Comparison of ENCODE assay signal across 21 cellular contexts in the genomic region with DNA sequence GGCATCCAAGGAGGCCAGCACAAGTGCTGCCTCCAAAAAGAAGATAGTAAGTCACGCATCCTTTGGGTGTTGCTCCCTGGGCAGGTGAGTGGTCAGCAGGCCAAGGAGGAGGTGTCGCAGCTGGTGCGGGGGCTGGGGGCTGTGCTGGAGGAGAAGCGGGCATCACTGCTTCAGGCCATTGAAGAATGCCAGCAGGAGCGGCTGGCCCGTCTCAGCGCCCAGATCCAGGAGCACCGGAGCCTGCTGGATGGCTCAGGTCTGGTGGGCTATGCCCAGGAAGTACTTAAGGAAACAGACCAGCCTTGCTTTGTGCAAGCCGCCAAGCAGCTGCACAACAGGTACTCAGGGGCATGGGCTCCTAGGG. TPM values are rescaled to one million over a fixed set of nuclear protein-coding genes. Genes with fewer than 3 reads are reported as not detected.
DNase-seq lines count a peak whose midpoint lies in the region; ATAC-seq and TF ChIP-seq lines count a peak whose summit lies in the region.
"Had no signal": no experiment of that assay in that cellular context is flagged by ENCODE, and none has a peak within 500 bp of the region (broad histone marks: within the 10 kb centered on the region; RNA-seq: fewer than 3 reads in every experiment).

No MANE protein-coding gene starts in this region.

- H3K4me3 Mint-ChIP-seq in activated T-cell treated with anti-CD3 and anti-CD28 coated beads, Interleukin-2, amount 50 U/mL, for 72 hours = no peak overlapping the region
- H3K4me3 Mint-ChIP-seq in endothelial cell (ENCODE audit: unreplicated experiment) (peak overlapping the region; percentile 25), natural killer cell (no peak overlapping the region)
- H3K4me3 Mint-ChIP-seq: memory B cell; naive thymus-derived CD8-positive, alpha-beta T cell; T-cell had no signal

- H3K4me2 ChIP-seq in PC-9 = peak overlapping the region; percentile 71

- H3F3A ChIP-seq in PC-9 (ENCODE audit: insufficient read depth, low read depth) = peaks cover 25% of the 10 kb centered on the region; the same call in 1 of the 2 replicates

- no TSS peak for BruUV-seq in PC-9 (replicated peaks; lab: Mats Ljungman, UMichigan)

- peaks cover 1% of the 10 kb centered on the region; the same call in 1 of the 2 replicates for H3K79me2 ChIP-seq in PC-9 (ENCODE audit: low read depth)

- H3K27ac Mint-ChIP-seq in activated T-cell treated with anti-CD3 and anti-CD28 coated beads, Interleukin-2, amount 50 U/mL, for 72 hours = no peak overlapping the region
- H3K27ac Mint-ChIP-seq in endothelial cell (ENCODE audit: unreplicated experiment) = no peak overlapping the region
- H3K27ac Mint-ChIP-seq in natural killer cell = no peak overlapping the region
- H3K27ac Mint-ChIP-seq: memory B cell; naive thymus-derived CD8-positive, alpha-beta T cell; T-cell had no signal

- no peak overlapping the region for H3K27ac ChIP-seq in PC-9
- H3K27ac ChIP-seq in substantia nigra (ENCODE audit: low read depth, low read length, poor library complexity, severe bottlenecking) = no peak overlapping the region
- H3K27ac ChIP-seq: GM23248, psoas muscle had no signal

- no peaks in the 10 kb centered on the region for H4K20me1 ChIP-seq in PC-9 (ENCODE audit: insufficient read depth)

- no peaks in the 10 kb centered on the region for H3K9me2 ChIP-seq in PC-9 (ENCODE audit: insufficient read depth)

- no peaks in the 10 kb centered on the region for H3K36me3 ChIP-seq in PC-9 (ENCODE audit: low read depth)

- H3K4me1 Mint-ChIP-seq in activated T-cell treated with anti-CD3 and anti-CD28 coated beads, Interleukin-2, amount 50 U/mL, for 72 hours (ENCODE audit: low read depth) = peaks cover 37% of the 10 kb centered on the region
- H3K4me1 Mint-ChIP-seq in endothelial cell (ENCODE audit: unreplicated experiment) (peaks cover 21% of the 10 kb centered on the region), natural killer cell (peaks cover 18 to 30% of the 10 kb centered on the region in 2 donors)

- no peaks in the 10 kb centered on the region for H3K27me3 ChIP-seq in PC-9 (ENCODE audit: insufficient read depth, low read depth)
- H3K27me3 ChIP-seq: BLaER1 treated with 17β-estradiol and CSF1 and Interleukin-3, amounts not matched to agents 10 nM and 100 nM had no signal

- CTCF ChIA-PET in PC-9 (lab: Charles Lee) = interaction anchor here (1.0 kb wide), 1 partner anchor 87 kb away, joined by 3 read pairs; no protein-coding TSS in a partner anchor

- H3K4me1 ChIP-seq in PC-9 (replicated peaks; ENCODE audit: insufficient read depth) = peaks cover 25% of the 10 kb centered on the region
- H3K4me1 ChIP-seq: psoas muscle had no signal

- intact Hi-C loops in PC-9 (cut with micrococcal nuclease; ENCODE audit: unreplicated experiment) (loop anchor here (2.0 kb wide), 1 partner anchor 15 kb away; no protein-coding TSS in a partner anchor), sciatic nerve (cut with DNase I) (loop anchor here (10.0 kb wide), 1 partner anchor 53 kb away; the partner anchor contains the start of gene EFNA1), natural killer cell (cut with micrococcal nuclease) (loop anchor here (5.0 kb wide), 2 partner anchors 49 to 414 kb away; no protein-coding TSS in a partner anchor)

- H3K4me3 ChIP-seq in PC-9 = no peak overlapping the region
- H3K4me3 ChIP-seq: BLaER1 treated with 17β-estradiol and CSF1 and Interleukin-3, amounts not matched to agents 10 nM and 100 nM; GM23248; psoas muscle had no signal

- TF ChIP-seq CTCF in PC-9 (conservative IDR thresholded peaks at IDR 0.05) (no peak), endothelial cell (IDR thresholded peaks at IDR 0.05; ENCODE audit: unreplicated experiment) (no peak), natural killer cell (IDR thresholded peaks at IDR 0.05) (no peak)

- ATAC-seq in activated T-cell treated with anti-CD3 and anti-CD28 coated beads, Interleukin-2, amount 50 U/mL, for 72 hours (replicated peaks in 1 of 2) = no peak
- ATAC-seq in sciatic nerve (no peak), natural killer cell (no peak)
- ATAC-seq: naive thymus-derived CD8-positive, alpha-beta T cell; psoas muscle; T-cell had no signal

- peak; percentile 14 for DNase-seq in activated T-cell treated with anti-CD3 and anti-CD28 coated beads, Interleukin-2, amount 50 U/mL, for 1 hour
- DNase-seq in activated T-cell treated with anti-CD3 and anti-CD28 coated beads, Interleukin-2, amount 50 U/mL, for 72 hours = no peak
- DNase-seq in PC-9 = no peak
- DNase-seq in endothelial cell (ENCODE audit: low spot score) = no peak
- DNase-seq in sciatic nerve (ENCODE audit: low spot score) = peak; percentile 63
- no peak for DNase-seq in substantia nigra (lab: John Stamatoyannopoulos, UW)
- no peak for DNase-seq in natural killer cell
- DNase-seq in cerebellum (ENCODE audit: low spot score) = no peak
- DNase-seq: activated CD4-positive, alpha-beta T cell treated with anti-CD3 and anti-CD28 coated beads, Interleukin-2, amount 50 U/mL, for 4 hours; effector CD4-positive, alpha-beta T cell; GM23248; Kasumi-1; NCI-H510A treated with DMSO at 0.1 percent for 48 hours; SIG-M5; small intestine; stimulated activated CD4-positive, alpha-beta T cell treated with anti-CD3 and anti-CD28 coated beads, Interleukin-4, amount 100 ng/mL, for 24 hours; T-cell had no signal

- H3K36me3 Mint-ChIP-seq in activated T-cell treated with anti-CD3 and anti-CD28 coated beads, Interleukin-2, amount 50 U/mL, for 72 hours (ENCODE audit: insufficient read depth in 2 of 2) = peaks cover 0 to 4% of the 10 kb centered on the region in 2 donors
- H3K36me3 Mint-ChIP-seq in endothelial cell (ENCODE audit: low read depth, unreplicated experiment) (peaks cover 20% of the 10 kb centered on the region), natural killer cell (no peaks in the 10 kb centered on the region)

- no peaks in the 10 kb centered on the region for H3K9me3 ChIP-seq in PC-9 (ENCODE audit: insufficient read depth, low read depth)
- H3K9me3 ChIP-seq: BLaER1 treated with 17β-estradiol and CSF1 and Interleukin-3, amounts not matched to agents 10 nM and 100 nM; psoas muscle had no signal

- H2AFZ ChIP-seq in PC-9 = no peak overlapping the region
- H2AFZ ChIP-seq: GM23248 had no signal

- POLR2A ChIA-PET in PC-9 (lab: Charles Lee; ENCODE audit: unreplicated experiment) = interaction anchor here (0.6 to 1.2 kb wide), 2 partner anchors 16 to 31 kb away, joined by 4 to 17 read pairs; no protein-coding TSS in a partner anchor

- H3K9me3 Mint-ChIP-seq in activated T-cell treated with anti-CD3 and anti-CD28 coated beads, Interleukin-2, amount 50 U/mL, for 72 hours = no peaks in the 10 kb centered on the region
- no peaks in the 10 kb centered on the region for H3K9me3 Mint-ChIP-seq in endothelial cell (ENCODE audit: unreplicated experiment)
- H3K9me3 Mint-ChIP-seq in natural killer cell = no peaks in the 10 kb centered on the region
- H3K9me3 Mint-ChIP-seq: memory B cell; naive thymus-derived CD8-positive, alpha-beta T cell; T-cell had no signal

- H3K27me3 Mint-ChIP-seq in activated T-cell treated with anti-CD3 and anti-CD28 coated beads, Interleukin-2, amount 50 U/mL, for 72 hours (ENCODE audit: low read depth) = no peaks in the 10 kb centered on the region
- H3K27me3 Mint-ChIP-seq in endothelial cell (ENCODE audit: unreplicated experiment) = peaks cover 6% of the 10 kb centered on the region
- peaks cover 0 to 5% of the 10 kb centered on the region in 2 donors for H3K27me3 Mint-ChIP-seq in natural killer cell (ENCODE audit: low read depth in 2 of 2)
- H3K27me3 Mint-ChIP-seq: memory B cell, T-cell had no signal

RNA-seq across cellular contexts. Expression of gene TRIM46, which starts 4.3 kb away (rescaled TPM):
- total RNA-seq in activated T-cell treated with anti-CD3 and anti-CD28 coated beads, Interleukin-2, amount 50 U/mL, for 72 hours = 1 to 10 TPM; 8.6 to 9.8 TPM
- 6.0 and 6.2 TPM in 2 replicates for total RNA-seq in PC-9 (2021)
- total RNA-seq in endothelial cell (ENCODE audit: unreplicated experiment) = 8.5 TPM
- 4.8 TPM for total RNA-seq in sciatic nerve
- 1 to 10 TPM in 2 of 3 donors, under 1 TPM in 1; 0.94 to 4.9 (median 2.5) TPM for total RNA-seq in natural killer cell
- total RNA-seq in cerebellum = 16.7 TPM

RNA-seq across cellular contexts. Expression of gene KRTCAP2, which starts 4.8 kb away (rescaled TPM):
- 100 to 1,000 TPM; 199 to 203 TPM for total RNA-seq in activated T-cell treated with anti-CD3 and anti-CD28 coated beads, Interleukin-2, amount 50 U/mL, for 72 hours
- total RNA-seq in PC-9 (2021) = 112 and 156 TPM in 2 replicates
- total RNA-seq in endothelial cell (ENCODE audit: unreplicated experiment) = 173 TPM
- total RNA-seq in sciatic nerve = 162 TPM
- 100 to 1,000 TPM in 2 of 3 donors, 10 to 100 TPM in 1; 95.3 to 113 (median 104) TPM for total RNA-seq in natural killer cell
- 32.4 TPM for total RNA-seq in cerebellum

RNA-seq across cellular contexts. Expression of gene THBS3, which starts 29.8 kb away (rescaled TPM):
- 10 to 100 TPM; 24.7 to 28.7 TPM for total RNA-seq in activated T-cell treated with anti-CD3 and anti-CD28 coated beads, Interleukin-2, amount 50 U/mL, for 72 hours
- 45.4 and 58.8 TPM in 2 replicates for total RNA-seq in PC-9 (2021)
- 35.5 TPM for total RNA-seq in endothelial cell (ENCODE audit: unreplicated experiment)
- 58.8 TPM for total RNA-seq in sciatic nerve
- total RNA-seq in natural killer cell = 10 to 100 TPM; 16.2 to 19.4 (median 18.6) TPM
- 9.8 TPM for total RNA-seq in cerebellum

RNA-seq across cellular contexts. Expression of gene MTX1, which starts 30.6 kb away (rescaled TPM):
- 10 to 100 TPM; 25.5 to 27.4 TPM for total RNA-seq in activated T-cell treated with anti-CD3 and anti-CD28 coated beads, Interleukin-2, amount 50 U/mL, for 72 hours
- total RNA-seq in PC-9 (2021) = 56.1 and 68.9 TPM in 2 replicates
- total RNA-seq in endothelial cell (ENCODE audit: unreplicated experiment) = 38.8 TPM
- 20.0 TPM for total RNA-seq in sciatic nerve
- 10 to 100 TPM; 22.3 to 28.5 (median 27.9) TPM for total RNA-seq in natural killer cell
- 9.3 TPM for total RNA-seq in cerebellum

RNA-seq across cellular contexts. Expression of gene DPM3, which starts 37.6 kb away (rescaled TPM):
- 10 to 100 TPM; 49.4 to 58.9 TPM for total RNA-seq in activated T-cell treated with anti-CD3 and anti-CD28 coated beads, Interleukin-2, amount 50 U/mL, for 72 hours
- total RNA-seq in PC-9 (2021) = 83.7 and 127 TPM in 2 replicates
- total RNA-seq in endothelial cell (ENCODE audit: unreplicated experiment) = 39.2 TPM
- total RNA-seq in sciatic nerve = 75.3 TPM
- total RNA-seq in natural killer cell = 10 to 100 TPM; 26.8 to 45.7 (median 41.5) TPM
- total RNA-seq in cerebellum = 7.2 TPM

Comparison
In these comparisons a context has a peak if more than half of its experiments do, and no peak if none do; other contexts are left out.
1. DNase-seq: peak in activated T-cell treated with anti-CD3 and anti-CD28 coated beads, Interleukin-2, amount 50 U/mL, for 1 hour (single experiment) and sciatic nerve (single experiment); none in activated T-cell treated with anti-CD3 and anti-CD28 coated beads, Interleukin-2, amount 50 U/mL, for 72 hours (0 of 2), PC-9 (0 of 2), endothelial cell (single experiment), substantia nigra (0 of 49), natural killer cell (single experiment) and cerebellum (single experiment).